In genomic region chr11:66069715-66070603, GRCh38 we compare ENCODE assay signal across 8 cellular contexts. TPM values are rescaled to one million over a fixed set of nuclear protein-coding genes. Genes with fewer than 3 reads are reported as not detected.
DNase-seq lines count a peak whose midpoint lies in the region; ATAC-seq, FAIRE-seq and TF ChIP-seq lines count a peak whose summit lies in the region.

Gene PACS1 (plus strand): TSS chr11:66070272. CDS start chr11:66070487, 215 bp downstream.

- H3K9me2 ChIP-seq in DOHH2 (replicated peaks; ENCODE audit: control insufficient read depth, low read length), result no peaks in the 10 kb centered on the region
- no peaks in the 10 kb centered on the region for H3K9me2 ChIP-seq in GM23338 (ENCODE audit: insufficient read depth)

- H4K20me1 ChIP-seq in DOHH2 (ENCODE audit: control insufficient read depth, insufficient read depth, low read depth, low read length) (0 out of 2 replicates have a peak, but pooled peaks cover 5% of the 10 kb centered on the region), GM23338 (replicated peaks; ENCODE audit: insufficient read depth) (peaks cover 11% of the 10 kb centered on the region; the same call in 1 of the 2 replicates)

- peak within 1 kb of the TSS; percentile 30 to 42 for H3K9ac ChIP-seq in kidney (ENCODE audit: low read length in 2 of 2)

- peak within 1 kb of the TSS; percentile 84 for H3K27ac Mint-ChIP-seq in GM23338

- H3K27me3 ChIP-seq in DOHH2 (ENCODE audit: control insufficient read depth, low read length), result no peaks in the 10 kb centered on the region
- H3K27me3 ChIP-seq in GM23338 (ENCODE audit: insufficient read depth), result no peaks in the 10 kb centered on the region

- peaks cover 48% of the 10 kb centered on the region for H3K36me3 Mint-ChIP-seq in GM23338 (ENCODE audit: low read depth)

- H3K4me3 ChIP-seq in DOHH2 (ENCODE audit: low read length) (peak within 1 kb of the TSS; percentile 80), GM23338 (peak within 1 kb of the TSS; percentile 90), kidney (ENCODE audit: low read length in 2 of 2) (peak within 1 kb of the TSS; percentile 63 to 68)

- TF ChIP-seq CTCF in DOHH2 (IDR thresholded peaks at IDR 0.05; ENCODE audit: low read depth, low read length, poor library complexity, severe bottlenecking), result no peak
- no peak for TF ChIP-seq CTCF in GM23338 (conservative IDR thresholded peaks at IDR 0.05; ENCODE audit: low read depth in 2 of 2)
- peak; percentile 2 for TF ChIP-seq CTCF in kidney (IDR thresholded peaks at IDR 0.05; ENCODE audit: borderline replicate concordance, extremely low read depth, insufficient read depth)

- peak within 1 kb of the TSS; percentile 91 for H3K4me2 ChIP-seq in DOHH2 (ENCODE audit: low read length)
- H3K4me2 ChIP-seq in GM23338, result peak within 1 kb of the TSS; percentile 98

- H3K27ac ChIP-seq in DOHH2 (ENCODE audit: low read depth, low read length) (peak within 1 kb of the TSS; percentile 76), GM23338 (ENCODE audit: low read depth) (peak within 1 kb of the TSS; percentile 97), kidney (ENCODE audit: low read depth in 2 of 2, low read length in 2 of 2) (peak within 1 kb of the TSS; percentile 91 to 92)

- peaks cover 57% of the 10 kb centered on the region for H3K79me2 ChIP-seq in DOHH2 (ENCODE audit: control insufficient read depth, low read length)
- H3K79me2 ChIP-seq in GM23338 (replicated peaks; ENCODE audit: insufficient read depth), result peaks cover 29% of the 10 kb centered on the region

- peaks cover 65% of the 10 kb centered on the region for H3K4me1 ChIP-seq in DOHH2 (ENCODE audit: control insufficient read depth, low read length)
- H3K4me1 ChIP-seq in GM23338 (ENCODE audit: insufficient read depth), result peaks cover 25% of the 10 kb centered on the region
- H3K4me1 ChIP-seq in kidney (ENCODE audit: control insufficient read depth in 1 of 2, insufficient read depth in 1 of 2, low read depth in 1 of 2, low read length in 2 of 2), result peaks cover 18 to 19% of the 10 kb centered on the region in 2 donors

- H3K4me1 Mint-ChIP-seq in GM23338, result peaks cover 27% of the 10 kb centered on the region

- H3K9me3 ChIP-seq in DOHH2 (ENCODE audit: control insufficient read depth, insufficient read depth, low read length), result no peaks in the 10 kb centered on the region
- H3K9me3 ChIP-seq in kidney (ENCODE audit: control insufficient read depth in 1 of 2, low read length in 2 of 2), result no peaks in the 10 kb centered on the region

- H3K27me3 Mint-ChIP-seq in GM23338 (ENCODE audit: insufficient read depth, low read depth, poor library complexity), result peaks cover 14% of the 10 kb centered on the region

- DNase-seq in GM23338 (ENCODE audit: low spot score), result peak; percentile 54
- peak; percentile 72 for DNase-seq in NAMALWA (ENCODE audit: low spot score)
- DNase-seq in activated CD4-positive, alpha-beta T cell treated with anti-CD3 and anti-CD28 coated beads for 24 hours (ENCODE audit: low read depth in 2 of 2), result peak; percentile 53 to 60
- peak; percentile 83 for DNase-seq in cerebellum (ENCODE audit: low spot score)
- peak; percentile 96 for DNase-seq in kidney
- peak; percentile 60 to 62 for DNase-seq in stimulated activated CD4-positive, alpha-beta T cell treated with anti-CD3 and anti-CD28 coated beads, Interleukin-15, amount 100 ng/mL, for 1 hour (ENCODE audit: low read depth in 1 of 2, low spot score in 1 of 2)

- peaks cover 52% of the 10 kb centered on the region for H3F3A ChIP-seq in DOHH2 (ENCODE audit: control insufficient read depth, insufficient read depth)
- H3F3A ChIP-seq in GM23338 (replicated peaks; ENCODE audit: low read depth), result peaks cover 33% of the 10 kb centered on the region

- H3K36me3 ChIP-seq in DOHH2 (ENCODE audit: control insufficient read depth, low read length) (peaks cover 80% of the 10 kb centered on the region), GM23338 (ENCODE audit: insufficient read depth) (peaks cover 22% of the 10 kb centered on the region), kidney (ENCODE audit: control insufficient read depth in 1 of 2, insufficient read depth in 2 of 2, low read length in 2 of 2) (peaks cover 13 to 22% of the 10 kb centered on the region in 2 donors)

- peak within 1 kb of the TSS; percentile 85 for H3K4me3 Mint-ChIP-seq in GM23338

- no peaks in the 10 kb centered on the region; the same call in 2 of the 3 replicates for H3K9me3 Mint-ChIP-seq in GM23338

- FAIRE-seq in kidney (lab: Jason Lieb, UNC), result no peak

- ATAC-seq in GM23338 (peak; percentile 62), GM21576 (IDR thresholded peaks at IDR 0.05; ENCODE audit: unreplicated experiment) (no peak)

- peak within 1 kb of the TSS; percentile 86 for H2AFZ ChIP-seq in GM23338

- intact Hi-C loops in kidney (cut with DNase I), result no loop called here

TF ChIP-seq in GM23338, 12 proteins besides CTCF, POLR2A, EP300 and RAD21:
- TF ChIP-seq POLR2AphosphoS5 (IDR thresholded peaks at IDR 0.05; ENCODE audit: low read depth) (peak; percentile 37; the same call in 1 of the 2 replicates), EZH2 (IDR thresholded peaks at IDR 0.05; ENCODE audit: low read depth, unreplicated experiment) (no peak)

RNA-seq across cellular contexts. Expression of gene PACS1, which starts in this region (rescaled TPM):
- 23.7 and 37.5 TPM in 2 replicates for total RNA-seq in GM23338 (2014; rRNA removed; shearing (Covaris generic))
- 8.0 and 8.8 TPM in 2 replicates for polyA plus RNA-seq in GM23338 (2016; fragmentation: Nextera tagmentation; extraction: Ambion mirVana)
- total RNA-seq in cerebellum, result 56.7 TPM
- total RNA-seq in kidney, result 91.8 TPM
- polyA plus RNA-seq in kidney (ENCODE audit: insufficient read depth, low read depth, low replicate concordance), result 23.7 TPM
